ENCODE assay signal across 24 cellular contexts in the genomic region with DNA sequence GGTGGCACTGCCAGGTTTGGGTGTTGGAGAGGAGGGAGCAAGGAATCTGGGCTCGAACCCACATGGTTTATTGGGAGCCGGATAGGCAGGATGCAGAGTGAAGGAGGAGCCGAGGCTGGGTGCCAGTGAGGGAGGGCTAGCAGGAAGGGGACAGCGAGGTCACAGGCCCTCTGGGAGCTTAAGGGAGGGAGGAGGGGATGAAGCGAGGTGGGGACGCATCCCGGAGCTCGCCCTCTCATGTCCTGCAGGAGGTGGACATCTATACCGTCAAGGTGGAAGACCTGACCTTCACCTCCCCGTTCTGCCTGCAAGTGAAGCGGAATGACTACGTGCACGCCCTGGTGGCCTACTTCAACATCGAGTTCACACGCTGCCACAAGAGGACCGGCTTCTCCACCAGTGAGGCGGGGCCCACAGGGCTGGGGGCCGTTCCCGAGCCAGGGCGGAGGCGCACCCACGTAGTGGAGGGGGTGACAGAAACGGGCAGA. TPM values are rescaled to one million over a fixed set of nuclear protein-coding genes. Genes with fewer than 3 reads are reported as not detected.
DNase-seq lines count a peak whose midpoint lies in the region; ATAC-seq and TF ChIP-seq lines count a peak whose summit lies in the region.
"Had no signal": no experiment of that assay in that cellular context is flagged by ENCODE, and none has a peak within 500 bp of the region (broad histone marks: within the 10 kb centered on the region; RNA-seq: fewer than 3 reads in every experiment).

No MANE protein-coding gene starts in this region.

- H3K36me3 Mint-ChIP-seq in endodermal cell (ENCODE audit: low read depth), result peaks cover 55% of the 10 kb centered on the region
- peaks cover 63% of the 10 kb centered on the region for H3K36me3 Mint-ChIP-seq in CD4-positive, alpha-beta T cell (ENCODE audit: low read depth)

- H3K9me3 ChIP-seq in right cardiac atrium (ENCODE audit: control insufficient read depth, low read length), result no peaks in the 10 kb centered on the region
- H3K9me3 ChIP-seq in right atrium auricular region, result no peaks in the 10 kb centered on the region
- H3K9me3 ChIP-seq in endodermal cell (ENCODE audit: control insufficient read depth, low read length), result no peaks in the 10 kb centered on the region
- no peaks in the 10 kb centered on the region for H3K9me3 ChIP-seq in upper lobe of left lung
- no peaks in the 10 kb centered on the region for H3K9me3 ChIP-seq in CD4-positive, alpha-beta T cell (ENCODE audit: control insufficient read depth, low read length)
- H3K9me3 ChIP-seq: thoracic aorta had no signal

- CTCF ChIA-PET in CD4-positive, alpha-beta T cell (lab: Charles Lee), result no interaction called here

- H3K9me3 Mint-ChIP-seq in endodermal cell, result no peaks in the 10 kb centered on the region
- no peaks in the 10 kb centered on the region for H3K9me3 Mint-ChIP-seq in CD4-positive, alpha-beta T cell
- H3K9me3 Mint-ChIP-seq: activated naive CD4-positive, alpha-beta T cell treated with anti-CD3 and anti-CD28 coated beads for 36 hours; activated T-cell treated with anti-CD3 and anti-CD28 coated beads, Interleukin-2, amount 50 U/mL, for 4 hours; dendritic cell treated with granulocyte-macrophage colony-stimulating factor and Interleukin-4, amounts not matched to agents 40 ng/mL and 50 ng/mL, for 4 days had no signal

- H3K27ac ChIP-seq in right cardiac atrium (ENCODE audit: low read length) (no peak overlapping the region), right atrium auricular region (peak overlapping the region in 1 of 2 donors; percentile 0), endodermal cell (ENCODE audit: low read depth, low read length) (no peak overlapping the region), upper lobe of left lung (peak overlapping the region; percentile 60 to 78 (median 76))
- H3K27ac ChIP-seq in CD4-positive, alpha-beta T cell (ENCODE audit: low read depth, low read length), result no peak overlapping the region
- H3K27ac ChIP-seq: SK-N-MC, thoracic aorta had no signal

- no peaks in the 10 kb centered on the region for H3K27me3 ChIP-seq in right cardiac atrium (ENCODE audit: control insufficient read depth, insufficient read depth)
- H3K27me3 ChIP-seq in right atrium auricular region, result no peaks in the 10 kb centered on the region
- H3K27me3 ChIP-seq in endodermal cell (ENCODE audit: control insufficient read depth, insufficient read depth, low read length, poor library complexity, severe bottlenecking), result no peaks in the 10 kb centered on the region
- peaks cover 0 to 11% (median 1%) of the 10 kb centered on the region in 4 donors for H3K27me3 ChIP-seq in upper lobe of left lung
- H3K27me3 ChIP-seq in CD4-positive, alpha-beta T cell (ENCODE audit: control insufficient read depth, insufficient read depth, low read length), result peaks cover 4% of the 10 kb centered on the region

- H3K4me1 ChIP-seq in right cardiac atrium (ENCODE audit: control insufficient read depth, insufficient read depth, low read length), result no peaks in the 10 kb centered on the region
- peaks cover 0 to 66% of the 10 kb centered on the region in 2 donors for H3K4me1 ChIP-seq in right atrium auricular region
- H3K4me1 ChIP-seq in endodermal cell (ENCODE audit: control insufficient read depth, insufficient read depth, low read length), result peaks cover 3% of the 10 kb centered on the region
- H3K4me1 ChIP-seq in upper lobe of left lung, result peaks cover 25 to 48% (median 41%) of the 10 kb centered on the region in 4 donors

- no peak for TF ChIP-seq CTCF in right atrium auricular region (IDR thresholded peaks at IDR 0.05)
- TF ChIP-seq CTCF in endodermal cell (conservative IDR thresholded peaks at IDR 0.05), result no peak
- no peak for TF ChIP-seq CTCF in upper lobe of left lung (IDR thresholded peaks at IDR 0.05)
- no peak for TF ChIP-seq CTCF in CD4-positive, alpha-beta T cell (IDR thresholded peaks at IDR 0.05)

- TF ChIP-seq EP300 in upper lobe of left lung (IDR thresholded peaks at IDR 0.05), result no peak

- intact Hi-C loops in right cardiac atrium (cut with DNase I), result loop anchor here in 2 of 4 donors (10.0 kb wide), 2 partner anchors 79 to 169 kb away; a partner anchor contains a TSS
- intact Hi-C loops in CD4-positive, alpha-beta T cell (cut with DNase I, micrococcal nuclease), result no loop called here

- peaks cover 15% of the 10 kb centered on the region for H3K4me1 Mint-ChIP-seq in endodermal cell
- H3K4me1 Mint-ChIP-seq in CD4-positive, alpha-beta T cell (ENCODE audit: low read depth), result peaks cover 14% of the 10 kb centered on the region

- H3K27ac Mint-ChIP-seq in endodermal cell, result peak overlapping the region; percentile 48
- no peak overlapping the region for H3K27ac Mint-ChIP-seq in CD4-positive, alpha-beta T cell
- H3K27ac Mint-ChIP-seq: activated CD8-positive, alpha-beta T cell treated with anti-CD3 and anti-CD28 coated beads, Interleukin-2, amount 10 ng/mL, durations not matched to agents 7 days and 5 days; activated naive CD4-positive, alpha-beta T cell treated with anti-CD3 and anti-CD28 coated beads for 36 hours; dendritic cell treated with granulocyte-macrophage colony-stimulating factor and Interleukin-4, amounts not matched to agents 40 ng/mL and 50 ng/mL, for 4 days had no signal

- POLR2A ChIA-PET in CD4-positive, alpha-beta T cell (lab: Charles Lee), result no interaction called here

- no peaks in the 10 kb centered on the region for H3K27me3 Mint-ChIP-seq in endodermal cell (ENCODE audit: insufficient read depth)
- peaks cover 8% of the 10 kb centered on the region for H3K27me3 Mint-ChIP-seq in CD4-positive, alpha-beta T cell

- ATAC-seq in right cardiac atrium (no peak), upper lobe of left lung (ENCODE audit: low FRiP score in 2 of 2) (no peak)
- no peak for ATAC-seq in CD4-positive, alpha-beta T cell (ENCODE audit: poor library complexity)
- ATAC-seq: activated CD8-positive, alpha-beta T cell treated with anti-CD3 and anti-CD28 coated beads, Interleukin-2, amount 10 ng/mL, durations not matched to agents 7 days and 5 days; activated T-cell treated with anti-CD3 and anti-CD28 coated beads, Interleukin-2, amount 50 U/mL, for 4 hours had no signal

- H3K9ac ChIP-seq in endodermal cell (ENCODE audit: extremely low read depth, low read length, poor library complexity, severe bottlenecking), result no peak overlapping the region

- H3K36me3 ChIP-seq in right atrium auricular region (peaks cover 60% of the 10 kb centered on the region), endodermal cell (ENCODE audit: control insufficient read depth, insufficient read depth, low read length) (peaks cover 56% of the 10 kb centered on the region), upper lobe of left lung (peaks cover 3 to 62% (median 54%) of the 10 kb centered on the region in 4 donors)

- H3K4me3 ChIP-seq in right cardiac atrium (ENCODE audit: low read length), result no peak overlapping the region
- no peak overlapping the region for H3K4me3 ChIP-seq in right atrium auricular region
- no peak overlapping the region for H3K4me3 ChIP-seq in endodermal cell (ENCODE audit: low read length)
- peak overlapping the region in 3 of 4 donors; percentile 44 to 55 (median 51) for H3K4me3 ChIP-seq in upper lobe of left lung
- H3K4me3 ChIP-seq: lung, SK-N-MC, thoracic aorta had no signal

- no peak overlapping the region for H3K4me3 Mint-ChIP-seq in endodermal cell
- H3K4me3 Mint-ChIP-seq in CD4-positive, alpha-beta T cell, result no peak overlapping the region
- H3K4me3 Mint-ChIP-seq: activated CD8-positive, alpha-beta T cell treated with anti-CD3 and anti-CD28 coated beads, Interleukin-2, amount 10 ng/mL, durations not matched to agents 7 days and 5 days; activated naive CD4-positive, alpha-beta T cell treated with anti-CD3 and anti-CD28 coated beads for 36 hours; activated T-cell treated with anti-CD3 and anti-CD28 coated beads, Interleukin-2, amount 50 U/mL, for 4 hours; dendritic cell treated with granulocyte-macrophage colony-stimulating factor and Interleukin-4, amounts not matched to agents 40 ng/mL and 50 ng/mL, for 4 days had no signal

- TF ChIP-seq POLR2A in upper lobe of left lung (IDR thresholded peaks at IDR 0.05) (no peak), erythroblast (IDR thresholded peaks at IDR 0.05; ENCODE audit: low read length) (no peak)

- peak in 2 of 3 donors; percentile 53 to 69 for DNase-seq in right cardiac atrium
- DNase-seq in right atrium auricular region (ENCODE audit: low spot score), result no peak
- DNase-seq in endodermal cell, result no peak
- peak in 1 of 2 donors; percentile 78 for DNase-seq in upper lobe of left lung
- DNase-seq in CD4-positive, alpha-beta T cell, result no peak
- DNase-seq in EL, result no peak
- DNase-seq in erythroblast (lab: John Stamatoyannopoulos, UW), result no peak
- DNase-seq: activated CD4-positive, CD25-positive, alpha-beta regulatory T cell; activated CD8-positive, alpha-beta T cell treated with anti-CD3 and anti-CD28 coated beads, Interleukin-2, amount 10 ng/mL, durations not matched to agents 7 days and 5 days; activated naive CD4-positive, alpha-beta T cell treated with anti-CD3 and anti-CD28 coated beads for 36 hours; activated T-cell treated with anti-CD3 and anti-CD28 coated beads, Interleukin-2, amount 50 U/mL, for 4 hours; H9; Karpas-422; NCI-H1105; NCI-H2081 treated with DMSO at 0.1 percent for 48 hours; NCI-H446 treated with DMSO at 0.1 percent for 48 hours; occipital lobe; retina; T1000 had no signal

- 51% methylated on average over 23 of the region's 23 CpGs for WGBS in right cardiac atrium
- WGBS in endodermal cell (ENCODE audit: insufficient coverage in 1 of 2, insufficient read length in 1 of 2), 2 experiments, result 90% methylated on average over 21 to 23 of the region's 23 CpGs
- 74 to 83% methylated on average over 23 of the region's 23 CpGs for WGBS in upper lobe of left lung, 2 donors

RNA-seq across cellular contexts. Expression of a gene that starts 3.5 kb away (rescaled TPM):
- total RNA-seq in right cardiac atrium (under 1 TPM; 0.28 to 0.82 (median 0.44) TPM), right atrium auricular region (under 1 TPM in 1 of 2 donors, not detected in 1; 0.43 TPM), endodermal cell (1 to 10 TPM; 4.6 to 7.7 TPM), upper lobe of left lung (1 to 10 TPM in 4 of 6 donors, under 1 TPM in 1, not detected in 1; 0.55 to 3.0 (median 1.5) TPM)
- polyA plus RNA-seq in right cardiac atrium, result 0.52 TPM
- polyA plus RNA-seq in PFSK-1 (2012; ENCODE audit: insufficient read length, low read depth), result 4.6 TPM
- polyA plus RNA-seq in endodermal cell (2013, experiment 1 of 2), result 5.1 TPM
- polyA plus RNA-seq in endodermal cell (2013, experiment 2 of 2), result 6.1 TPM
- total RNA-seq in CD4-positive, alpha-beta T cell, result 1 to 10 TPM; 2.1 to 2.5 TPM

RNA-seq across cellular contexts. Expression of a gene that starts 5.0 kb away (rescaled TPM):
- total RNA-seq in right cardiac atrium, result 1 to 10 TPM; 4.8 to 8.5 (median 5.7) TPM
- polyA plus RNA-seq in right cardiac atrium, result 4.5 TPM
- 1 to 10 TPM; 1.2 to 2.8 TPM for total RNA-seq in right atrium auricular region
- polyA plus RNA-seq in PFSK-1 (2012; ENCODE audit: insufficient read length, low read depth), result 12.7 TPM
- 10 to 100 TPM; 41.4 to 59.7 TPM for total RNA-seq in endodermal cell
- 62.0 TPM for polyA plus RNA-seq in endodermal cell (2013, experiment 1 of 2)
- 60.2 TPM for polyA plus RNA-seq in endodermal cell (2013, experiment 2 of 2)
- 10 to 100 TPM in 1 of 6 donors, 1 to 10 TPM in 2, under 1 TPM in 1, not detected in 2; 0.46 to 17.2 (median 4.6) TPM for total RNA-seq in upper lobe of left lung
- under 1 TPM; 0.47 to 0.59 TPM for total RNA-seq in CD4-positive, alpha-beta T cell

RNA-seq across cellular contexts. Expression of a gene that starts 8.8 kb away (rescaled TPM):
- 100 to 1,000 TPM; 117 to 131 (median 125) TPM for total RNA-seq in right cardiac atrium
- 154 TPM for polyA plus RNA-seq in right cardiac atrium
- 100 to 1,000 TPM; 187 to 192 TPM for total RNA-seq in right atrium auricular region
- 393 TPM for polyA plus RNA-seq in PFSK-1 (2012; ENCODE audit: insufficient read length, low read depth)
- 100 to 1,000 TPM; 343 to 362 TPM for total RNA-seq in endodermal cell
- polyA plus RNA-seq in endodermal cell (2013, experiment 1 of 2), result 417 TPM
- polyA plus RNA-seq in endodermal cell (2013, experiment 2 of 2), result 408 TPM
- 100 to 1,000 TPM in 2 of 6 donors, 10 to 100 TPM in 4; 65.6 to 155 (median 82.0) TPM for total RNA-seq in upper lobe of left lung
- total RNA-seq in CD4-positive, alpha-beta T cell, result 10 to 100 TPM; 41.5 to 46.4 TPM

RNA-seq across cellular contexts. Expression of a gene that starts 20.2 kb away (rescaled TPM):
- total RNA-seq in right cardiac atrium (10 to 100 TPM in 3 of 4 donors, 1 to 10 TPM in 1; 8.6 to 14.0 (median 12.4) TPM), right atrium auricular region (1 to 10 TPM; 5.7 to 6.5 TPM), endodermal cell (100 to 1,000 TPM in 1 of 2 donors, 10 to 100 TPM in 1; 91.8 to 101 TPM), upper lobe of left lung (10 to 100 TPM in 3 of 6 donors, 1 to 10 TPM in 3; 4.2 to 21.3 (median 14.1) TPM)
- 15.1 TPM for polyA plus RNA-seq in right cardiac atrium
- polyA plus RNA-seq in PFSK-1 (2012; ENCODE audit: insufficient read length, low read depth), result 68.9 TPM
- 81.0 TPM for polyA plus RNA-seq in endodermal cell (2013, experiment 1 of 2)
- polyA plus RNA-seq in endodermal cell (2013, experiment 2 of 2), result 68.6 TPM
- total RNA-seq in CD4-positive, alpha-beta T cell, result 10 to 100 TPM in 1 of 2 experiments, 1 to 10 TPM in 1; 9.9 to 11.3 TPM
- total RNA-seq: occipital lobe had no signal

RNA-seq across cellular contexts. Expression of a gene that starts 20.2 kb away (rescaled TPM):
- total RNA-seq in right cardiac atrium (10 to 100 TPM; 34.1 to 58.0 (median 40.7) TPM), right atrium auricular region (10 to 100 TPM; 33.2 to 34.0 TPM), endodermal cell (100 to 1,000 TPM; 127 to 128 TPM), upper lobe of left lung (100 to 1,000 TPM in 3 of 6 donors, 10 to 100 TPM in 3; 50.5 to 210 (median 99.1) TPM)
- 39.6 TPM for polyA plus RNA-seq in right cardiac atrium
- 97.1 TPM for polyA plus RNA-seq in PFSK-1 (2012; ENCODE audit: insufficient read length, low read depth)
- polyA plus RNA-seq in endodermal cell (2013, experiment 1 of 2), result 58.7 TPM
- 66.6 TPM for polyA plus RNA-seq in endodermal cell (2013, experiment 2 of 2)
- 100 to 1,000 TPM; 109 to 119 TPM for total RNA-seq in CD4-positive, alpha-beta T cell

Comparison
In these comparisons a context has a peak if more than half of its experiments do, and no peak if none do; other contexts are left out.
1. DNase-seq: peak in right cardiac atrium (2 of 3); none in right atrium auricular region (single experiment), endodermal cell (single experiment), CD4-positive, alpha-beta T cell (0 of 10), EL (single experiment) and erythroblast (0 of 2).
2. H3K27ac ChIP-seq: peak in upper lobe of left lung (4 of 4); none in right cardiac atrium (single experiment), endodermal cell (single experiment) and CD4-positive, alpha-beta T cell (single experiment).
3. H3K4me3 ChIP-seq: peak in upper lobe of left lung (3 of 4); none in right cardiac atrium (single experiment), right atrium auricular region (0 of 2) and endodermal cell (single experiment).